Comparison of ENCODE assay signal across 16 cellular contexts in the genomic region with DNA sequence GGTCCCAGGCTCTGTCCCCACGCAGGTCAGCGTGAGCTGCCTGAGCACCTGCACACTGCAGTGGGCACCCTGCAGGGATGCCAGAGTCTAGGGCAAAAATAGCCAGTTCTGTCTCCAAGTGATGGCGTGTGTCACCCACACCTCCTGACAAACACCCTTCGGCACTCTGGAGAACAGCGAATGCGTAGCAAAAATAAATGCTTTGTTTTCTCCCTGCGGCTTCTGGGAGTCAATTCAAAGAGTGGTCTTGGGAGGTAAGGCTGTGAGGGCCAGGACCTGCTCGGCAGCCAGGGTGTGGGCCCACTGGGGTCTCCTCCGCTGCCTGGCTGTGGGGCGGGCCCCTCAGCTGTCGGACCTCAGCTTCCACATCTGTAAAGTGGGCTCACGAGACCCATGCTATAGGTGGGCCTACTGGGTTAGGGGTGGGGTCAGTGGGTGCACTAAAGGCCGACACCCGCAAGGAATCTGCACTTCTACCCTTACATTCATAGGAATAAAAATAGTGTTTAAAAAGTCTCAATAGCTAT. TPM values are rescaled to one million over a fixed set of nuclear protein-coding genes. Genes with fewer than 3 reads are reported as not detected.
"Had no signal": no experiment of that assay in that cellular context is flagged by ENCODE, and none has a peak within 500 bp of the region (broad histone marks: within the 10 kb centered on the region; RNA-seq: fewer than 3 reads in every experiment).

No MANE protein-coding gene starts in this region.

- DNase-seq: activated CD4-positive, alpha-beta T cell treated with anti-CD3 and anti-CD28 coated beads for 4 hours; activated CD8-positive, alpha-beta T cell treated with anti-CD3 and anti-CD28 coated beads for 36 hours; activated effector memory CD4-positive, alpha-beta T cell treated with Interleukin-2 at 50 U/mL for 16 hours; activated naive CD4-positive, alpha-beta T cell treated with anti-CD3 and anti-CD28 coated beads, Interleukin-2, amount 50 U/mL, for 16 hours; activated T-cell treated with anti-CD3 and anti-CD28 coated beads, Interleukin-2, amount 50 U/mL, for 4 hours; mammary epithelial cell; naive thymus-derived CD4-positive, alpha-beta T cell; small intestine; stimulated activated CD4-positive, alpha-beta T cell treated with anti-CD3 and anti-CD28 coated beads, Interleukin-4, amount 100 ng/mL, for 24 hours; stimulated activated naive CD4-positive, alpha-beta T cell; T-helper 2 cell had no signal

- ATAC-seq: activated CD8-positive, alpha-beta T cell treated with anti-CD3 and anti-CD28 coated beads for 36 hours; activated T-cell treated with anti-CD3 and anti-CD28 coated beads, Interleukin-2, amount 50 U/mL, for 4 hours; naive thymus-derived CD4-positive, alpha-beta T cell; WTC11 had no signal

- FAIRE-seq: colon, endometrium, small intestine had no signal

RNA-seq across cellular contexts. Expression of gene RASGEF1C, which starts 37.4 kb away (rescaled TPM):
- total RNA-seq: activated CD8-positive, alpha-beta T cell treated with anti-CD3 and anti-CD28 coated beads for 36 hours; activated T-cell treated with anti-CD3 and anti-CD28 coated beads, Interleukin-2, amount 50 U/mL, for 4 hours; glomerular endothelial cell; mononuclear cell; naive thymus-derived CD4-positive, alpha-beta T cell had no signal
- polyA plus RNA-seq: mammary epithelial cell; naive thymus-derived CD4-positive, alpha-beta T cell had no signal
